In the genomic region with DNA sequence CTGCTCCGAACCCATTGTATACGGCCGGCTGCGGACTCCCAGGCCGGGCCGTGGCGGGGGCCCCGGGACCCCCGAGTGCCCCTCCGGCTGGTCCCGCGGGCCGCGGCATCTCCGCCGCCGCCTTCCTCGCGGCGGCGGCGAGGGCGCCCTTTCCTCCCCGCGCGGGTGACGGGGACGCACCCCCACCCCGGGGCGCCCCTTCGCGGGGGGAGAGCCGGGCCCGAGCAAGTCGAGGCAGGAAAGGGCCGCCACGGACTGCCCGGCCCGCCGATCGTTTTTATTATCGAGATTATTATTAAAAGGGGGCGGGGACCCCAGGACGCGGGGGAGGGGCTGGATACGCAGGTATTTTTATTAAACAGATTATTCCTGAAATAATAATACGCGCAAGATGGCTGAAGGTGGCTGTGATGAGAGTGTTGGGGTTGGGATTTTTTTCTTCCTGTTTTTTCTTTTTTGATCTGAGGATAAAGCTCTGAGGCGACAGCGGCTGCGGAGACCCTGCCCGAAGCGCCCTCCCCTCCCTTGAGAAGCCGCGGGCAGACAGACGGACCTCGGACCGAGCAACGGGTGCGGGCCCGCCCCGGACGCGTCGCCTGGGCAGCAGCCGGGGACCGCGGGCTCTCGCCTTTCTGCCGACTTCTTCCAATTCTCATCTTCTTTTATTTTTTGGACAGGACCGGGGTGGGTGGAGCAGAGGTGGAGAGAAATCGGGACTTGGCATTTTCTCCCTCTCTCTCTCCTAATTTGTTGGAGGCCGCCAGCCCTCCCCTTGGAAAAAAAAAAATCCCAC, we compare ENCODE assay signal across 8 cellular contexts. TPM values are rescaled to one million over a fixed set of nuclear protein-coding genes. Genes with fewer than 3 reads are reported as not detected.
A peak's percentile ranks its signal among the peaks of the same experiment; 100 is the strongest.
DNase-seq lines count a peak whose midpoint lies in the region; ATAC-seq and TF ChIP-seq lines count a peak whose summit lies in the region.

No MANE protein-coding gene starts in this region.

- no peaks in the 10 kb centered on the region for H3K9me3 ChIP-seq in PC-3 (ENCODE audit: low read length)
- no peaks in the 10 kb centered on the region for H3K9me3 ChIP-seq in neutrophil

- H3K4me1 ChIP-seq in PC-3 (ENCODE audit: insufficient read depth, low read length) (peaks cover 6% of the 10 kb centered on the region), neutrophil (ENCODE audit: control insufficient read depth in 1 of 2, insufficient read depth in 1 of 2, low read depth in 1 of 2, low read length in 1 of 2) (peaks cover 26 to 30% of the 10 kb centered on the region in 2 experiments)

- no TSS peak for BruUV-seq in PC-3 (replicated peaks; lab: Mats Ljungman, UMichigan)

- H3K4me2 ChIP-seq in PC-3 (ENCODE audit: low read length) = peak overlapping the region; percentile 97

- H3K79me2 ChIP-seq in PC-3 (ENCODE audit: low read length) = peaks cover 38% of the 10 kb centered on the region

- H3K9ac ChIP-seq in PC-3 (ENCODE audit: low read length) = peak overlapping the region; percentile 72

- H3K9me2 ChIP-seq in PC-3 (replicated peaks; ENCODE audit: low read length) = no peaks in the 10 kb centered on the region

- no peaks in the 10 kb centered on the region for H3K9me3 Mint-ChIP-seq in activated naive CD4-positive, alpha-beta T cell treated with anti-CD3 and anti-CD28 coated beads, Interleukin-2, amount 10 ng/mL, durations not matched to agents 7 days and 5 days

- H3K36me3 ChIP-seq in PC-3 (ENCODE audit: low read depth, low read length) (no peaks in the 10 kb centered on the region), neutrophil (no peaks in the 10 kb centered on the region)

- H3K4me3 Mint-ChIP-seq in activated naive CD4-positive, alpha-beta T cell treated with anti-CD3 and anti-CD28 coated beads, Interleukin-2, amount 10 ng/mL, durations not matched to agents 7 days and 5 days = peak overlapping the region; percentile 87

- POLR2A ChIA-PET in PC-3 (lab: Charles Lee; ENCODE audit: unreplicated experiment) = interaction anchor here (0.6 kb wide), 1 partner anchor 13 kb away, joined by 6 read pairs; no protein-coding TSS in a partner anchor

- H3K27me3 Mint-ChIP-seq in activated naive CD4-positive, alpha-beta T cell treated with anti-CD3 and anti-CD28 coated beads, Interleukin-2, amount 10 ng/mL, durations not matched to agents 7 days and 5 days = peaks cover 15% of the 10 kb centered on the region

- peaks cover 10% of the 10 kb centered on the region for H3K36me3 Mint-ChIP-seq in activated naive CD4-positive, alpha-beta T cell treated with anti-CD3 and anti-CD28 coated beads, Interleukin-2, amount 10 ng/mL, durations not matched to agents 7 days and 5 days

- H3K27ac ChIP-seq in PC-3 (ENCODE audit: low read length) = peak overlapping the region; percentile 51
- H3K27ac ChIP-seq in neutrophil = peak overlapping the region; percentile 100

- CTCF ChIA-PET in PC-3 (lab: Charles Lee) = no interaction called here
- CTCF ChIA-PET in activated naive CD4-positive, alpha-beta T cell treated with anti-CD3 and anti-CD28 coated beads, Interleukin-2, amount 10 ng/mL, durations not matched to agents 7 days and 5 days (lab: Charles Lee) = interaction anchor here (0.6 to 1.3 kb wide), 2 partner anchors 11 to 140 kb away, joined by 3 read pairs; a partner anchor contains a TSS

- H3K4me1 Mint-ChIP-seq in activated naive CD4-positive, alpha-beta T cell treated with anti-CD3 and anti-CD28 coated beads, Interleukin-2, amount 10 ng/mL, durations not matched to agents 7 days and 5 days = peaks cover 35% of the 10 kb centered on the region

- intact Hi-C loops in PC-3 (cut with micrococcal nuclease) = loop anchor here (1.0 to 10.0 kb wide), 2 partner anchors 48 to 139 kb away; a partner anchor contains a TSS

- H2AFZ ChIP-seq in PC-3 (ENCODE audit: low read length) = peak overlapping the region; percentile 89

- no peak for ATAC-seq in PC-3
- no peak for ATAC-seq in HG03521 (IDR thresholded peaks at IDR 0.05; ENCODE audit: unreplicated experiment)

- H3K27ac Mint-ChIP-seq in activated naive CD4-positive, alpha-beta T cell treated with anti-CD3 and anti-CD28 coated beads, Interleukin-2, amount 10 ng/mL, durations not matched to agents 7 days and 5 days = peak overlapping the region; percentile 94

- peaks cover 5% of the 10 kb centered on the region; the same call in 1 of the 2 replicates for H4K20me1 ChIP-seq in PC-3 (ENCODE audit: low read length)

- DNase-seq in COLO668 (lab: John Stamatoyannopoulos, UW; ENCODE audit: unreplicated experiment) (peak; percentile 57), HFF-Myc (ENCODE audit: extremely low read depth, low read depth) (no peak), PC-3 (peak; percentile 41), germinal center (ENCODE audit: low spot score) (peak; percentile 47), GM19238 (ENCODE audit: insufficient read length, low spot score) (no peak)
- DNase-seq in activated naive CD4-positive, alpha-beta T cell treated with anti-CD3 and anti-CD28 coated beads, Interleukin-2, amount 10 ng/mL, durations not matched to agents 7 days and 5 days = peak; percentile 61

- H3K27me3 ChIP-seq in PC-3 (ENCODE audit: low read length) = no peaks in the 10 kb centered on the region
- no peaks in the 10 kb centered on the region for H3K27me3 ChIP-seq in neutrophil

- H3F3A ChIP-seq in PC-3 (ENCODE audit: low read length, unreplicated experiment) = no peaks in the 10 kb centered on the region

- H3K4me3 ChIP-seq in HFF-Myc (replicated peaks; ENCODE audit: low read depth, low read length) (peak overlapping the region; percentile 95), PC-3 (ENCODE audit: low read length) (peak overlapping the region; percentile 92), neutrophil (ENCODE audit: low read depth in 1 of 2, low read length in 1 of 2) (peak overlapping the region; percentile 77 to 93)

- TF ChIP-seq CTCF in HFF-Myc (IDR thresholded peaks at IDR 0.05; ENCODE audit: low read depth, low read length, missing control alignments) (no peak), PC-3 (conservative IDR thresholded peaks at IDR 0.05; ENCODE audit: low read depth, low read length) (no peak), neutrophil (IDR thresholded peaks at IDR 0.05) (no peak)

RNA-seq across cellular contexts. Expression of a gene that starts 1.5 kb away (rescaled TPM):
- total RNA-seq in PC-3 (2014; rRNA removed) = 61.4 and 103 TPM in 2 replicates

Comparison
In these comparisons a context has a peak if more than half of its experiments do, and no peak if none do; other contexts are left out.
1. DNase-seq: peak in COLO668 (single experiment), PC-3 (single experiment), activated naive CD4-positive, alpha-beta T cell treated with anti-CD3 and anti-CD28 coated beads, Interleukin-2, amount 10 ng/mL, durations not matched to agents 7 days and 5 days (single experiment) and germinal center (single experiment); none in HFF-Myc (single experiment) and GM19238 (single experiment).
2. Peak in every context shown above with its lines, with median percentiles within 50 percentile points of each other: H3K4me3 ChIP-seq.